ENCODE assay signal across 8 cellular contexts in genomic region chr6:96520039-96520850, GRCh38. TPM values are rescaled to one million over a fixed set of nuclear protein-coding genes. Genes with fewer than 3 reads are reported as not detected.
A peak's percentile ranks its signal among the peaks of the same experiment; 100 is the strongest.
DNase-seq lines count a peak whose midpoint lies in the region; ATAC-seq lines count a peak whose summit lies in the region.

No MANE protein-coding gene starts in this region.

- no peak for DNase-seq in activated T-cell treated with anti-CD3 and anti-CD28 coated beads, Interleukin-2, amount 50 U/mL, for 4 hours
- no peak for DNase-seq in activated T-cell treated with anti-CD3 and anti-CD28 coated beads, Interleukin-2, amount 50 U/mL, for 1 hour
- DNase-seq in iPS-NIHi7 (ENCODE audit: extremely low spot score) (peak; percentile 10), HuH-7 (ENCODE audit: low spot score) (no peak), substantia nigra (lab: John Stamatoyannopoulos, UW) (no peak), epidermal melanocyte (ENCODE audit: insufficient read length, low spot score) (no peak)

- peak overlapping the region in 2 of 5 donors; percentile 93 to 99 for H3K9ac ChIP-seq in subcutaneous abdominal adipose tissue (ENCODE audit: low read length in 5 of 5)

- no peaks in the 10 kb centered on the region for H3K9me3 Mint-ChIP-seq in activated T-cell treated with anti-CD3 and anti-CD28 coated beads, Interleukin-2, amount 50 U/mL, for 4 hours
- no peaks in the 10 kb centered on the region for H3K9me3 Mint-ChIP-seq in activated T-helper 17 cell treated with anti-CD3 and anti-CD28 coated beads, Interleukin-2, amount 50 U/mL, for 72 hours

- H3K27me3 Mint-ChIP-seq in activated T-cell treated with anti-CD3 and anti-CD28 coated beads, Interleukin-2, amount 50 U/mL, for 4 hours (ENCODE audit: low read depth): no peaks in the 10 kb centered on the region
- no peaks in the 10 kb centered on the region for H3K27me3 Mint-ChIP-seq in activated T-helper 17 cell treated with anti-CD3 and anti-CD28 coated beads, Interleukin-2, amount 50 U/mL, for 72 hours

- no peak for ATAC-seq in activated T-cell treated with anti-CD3 and anti-CD28 coated beads, Interleukin-2, amount 50 U/mL, for 4 hours
- ATAC-seq in activated T-helper 17 cell treated with anti-CD3 and anti-CD28 coated beads, Interleukin-2, amount 50 U/mL, for 72 hours (replicated peaks): no peak

- peaks cover 21% of the 10 kb centered on the region for H3K4me1 Mint-ChIP-seq in activated T-cell treated with anti-CD3 and anti-CD28 coated beads, Interleukin-2, amount 50 U/mL, for 4 hours (ENCODE audit: low read depth)
- peaks cover 12% of the 10 kb centered on the region for H3K4me1 Mint-ChIP-seq in activated T-helper 17 cell treated with anti-CD3 and anti-CD28 coated beads, Interleukin-2, amount 50 U/mL, for 72 hours

- peak overlapping the region; percentile 77 to 95 (median 86) for H3K4me3 ChIP-seq in subcutaneous abdominal adipose tissue (ENCODE audit: low read depth in 1 of 5, low read length in 5 of 5)

- peaks cover 0 to 32% (median 20%) of the 10 kb centered on the region in 5 donors for H3K4me1 ChIP-seq in subcutaneous abdominal adipose tissue (ENCODE audit: control insufficient read depth in 5 of 5, insufficient read depth in 5 of 5, low read length in 5 of 5)

- H3K4me3 Mint-ChIP-seq in activated T-cell treated with anti-CD3 and anti-CD28 coated beads, Interleukin-2, amount 50 U/mL, for 4 hours: peak overlapping the region; percentile 100
- H3K4me3 Mint-ChIP-seq in activated T-helper 17 cell treated with anti-CD3 and anti-CD28 coated beads, Interleukin-2, amount 50 U/mL, for 72 hours: peak overlapping the region; percentile 100

- no peak overlapping the region for H3K27ac ChIP-seq in subcutaneous abdominal adipose tissue (ENCODE audit: low read depth, low read length)
- H3K27ac ChIP-seq in substantia nigra (ENCODE audit: low read depth, low read length, poor library complexity, severe bottlenecking): no peak overlapping the region

- peak overlapping the region; percentile 99 for H3K27ac Mint-ChIP-seq in activated T-helper 17 cell treated with anti-CD3 and anti-CD28 coated beads, Interleukin-2, amount 50 U/mL, for 72 hours

- H3K36me3 Mint-ChIP-seq in activated T-cell treated with anti-CD3 and anti-CD28 coated beads, Interleukin-2, amount 50 U/mL, for 4 hours (ENCODE audit: insufficient read depth): peaks cover 4% of the 10 kb centered on the region
- H3K36me3 Mint-ChIP-seq in activated T-helper 17 cell treated with anti-CD3 and anti-CD28 coated beads, Interleukin-2, amount 50 U/mL, for 72 hours (ENCODE audit: low read depth): peaks cover 24% of the 10 kb centered on the region

- no peaks in the 10 kb centered on the region for H3K27me3 ChIP-seq in subcutaneous abdominal adipose tissue (ENCODE audit: control insufficient read depth in 5 of 5, insufficient read depth in 4 of 5, low read length in 5 of 5)

- H3K9me3 ChIP-seq in subcutaneous abdominal adipose tissue (ENCODE audit: control insufficient read depth in 5 of 5, low read length in 5 of 5): no peaks in the 10 kb centered on the region

- H3K36me3 ChIP-seq in subcutaneous abdominal adipose tissue (ENCODE audit: control insufficient read depth in 5 of 5, insufficient read depth in 5 of 5, low read length in 5 of 5): peaks cover 0 to 5% (median under 1%) of the 10 kb centered on the region in 5 donors

RNA-seq across cellular contexts. Expression of gene UFL1, which starts 1.4 kb away (rescaled TPM):
- 10 to 100 TPM; 16.2 to 16.8 (median 16.5) TPM for total RNA-seq in activated T-cell treated with anti-CD3 and anti-CD28 coated beads, Interleukin-2, amount 50 U/mL, for 4 hours
- 10 to 100 TPM; 20.9 to 26.3 TPM for total RNA-seq in activated T-helper 17 cell treated with anti-CD3 and anti-CD28 coated beads, Interleukin-2, amount 50 U/mL, for 72 hours

RNA-seq across cellular contexts. Expression of gene FHL5, which starts 42.7 kb away (rescaled TPM):
- total RNA-seq in activated T-cell treated with anti-CD3 and anti-CD28 coated beads, Interleukin-2, amount 50 U/mL, for 4 hours: not detected
- total RNA-seq in activated T-helper 17 cell treated with anti-CD3 and anti-CD28 coated beads, Interleukin-2, amount 50 U/mL, for 72 hours: not detected
